In the genomic region with DNA sequence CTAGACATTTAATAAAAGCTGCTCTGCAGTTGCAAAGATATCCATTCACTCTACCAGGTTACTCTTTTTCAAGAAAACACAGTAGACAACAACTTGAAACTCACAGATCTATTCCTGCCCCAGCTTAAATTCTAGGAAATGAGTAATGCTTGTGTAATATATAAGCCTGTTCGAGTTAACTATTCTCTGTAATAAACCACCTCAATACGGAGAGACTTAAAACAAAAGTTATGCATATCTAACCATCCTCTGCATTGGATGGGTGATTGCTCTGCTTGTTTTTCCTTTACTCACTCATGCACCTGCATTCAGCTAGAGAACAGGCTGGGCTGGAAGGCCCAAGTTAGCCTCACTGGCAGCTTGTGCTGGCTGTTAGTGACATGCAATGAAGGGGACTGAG, we compare ENCODE assay signal across 25 cellular contexts. TPM values are rescaled to one million over a fixed set of nuclear protein-coding genes. Genes with fewer than 3 reads are reported as not detected.
"Had no signal": no experiment of that assay in that cellular context is flagged by ENCODE, and none has a peak within 500 bp of the region (broad histone marks: within the 10 kb centered on the region; RNA-seq: fewer than 3 reads in every experiment).

No MANE protein-coding gene starts in this region.

- H3K36me3 Mint-ChIP-seq: activated naive CD8-positive, alpha-beta T cell; memory B cell had no signal

- ATAC-seq: activated CD4-positive, CD25-positive, alpha-beta regulatory T cell treated with anti-CD3 and anti-CD28 coated beads, Interleukin-2, amount 50 U/mL, for 24 hours; activated T-helper 17 cell treated with anti-CD3 and anti-CD28 coated beads, Interleukin-2, amount 50 U/mL, for 72 hours; left ventricle myocardium superior; natural killer cell treated with Interleukin-12 subunit alpha and Interleukin-12 subunit beta and Interleukin-15 and Interleukin-18, amount 100 ng/mL, for 72 hours; upper lobe of right lung had no signal

- H3K27me3 ChIP-seq: adrenal gland, ascending aorta, colonic mucosa, neutrophil, ovary, right atrium auricular region, thyroid gland, upper lobe of right lung had no signal

- H3K27me3 Mint-ChIP-seq: activated naive CD8-positive, alpha-beta T cell; activated T-helper 17 cell treated with anti-CD3 and anti-CD28 coated beads, Interleukin-2, amount 50 U/mL, for 72 hours; central memory CD8-positive, alpha-beta T cell; memory B cell; natural killer cell treated with Interleukin-12 subunit alpha and Interleukin-12 subunit beta and Interleukin-15 and Interleukin-18, amount 100 ng/mL, for 72 hours; stimulated activated naive CD8-positive, alpha-beta T cell treated with anti-CD3 and anti-CD28 coated beads, Interleukin-15, Interleukin-2, amounts not matched to agents 100 ng/mL and 50 ng/mL, for 24 hours had no signal

- H3K4me1 Mint-ChIP-seq: activated T-helper 17 cell treated with anti-CD3 and anti-CD28 coated beads, Interleukin-2, amount 50 U/mL, for 72 hours; central memory CD8-positive, alpha-beta T cell; memory B cell had no signal

- H3K4me3 Mint-ChIP-seq: activated naive CD8-positive, alpha-beta T cell; activated T-helper 17 cell treated with anti-CD3 and anti-CD28 coated beads, Interleukin-2, amount 50 U/mL, for 72 hours; central memory CD8-positive, alpha-beta T cell; endodermal cell; memory B cell; natural killer cell treated with Interleukin-12 subunit alpha and Interleukin-12 subunit beta and Interleukin-15 and Interleukin-18, amount 100 ng/mL, for 72 hours; stimulated activated naive CD8-positive, alpha-beta T cell treated with anti-CD3 and anti-CD28 coated beads, Interleukin-15, Interleukin-2, amounts not matched to agents 100 ng/mL and 50 ng/mL, for 24 hours had no signal

- H3K4me3 ChIP-seq: adrenal gland, ascending aorta, colonic mucosa, ovary, prostate gland, right atrium auricular region, thyroid gland, upper lobe of right lung had no signal

- DNase-seq: activated CD4-positive, alpha-beta T cell treated with anti-CD3 and anti-CD28 coated beads, Interleukin-2, amount 50 U/mL, for 1 hour; activated naive CD4-positive, alpha-beta T cell; activated T-cell treated with anti-CD3 and anti-CD28 coated beads, Interleukin-2, amount 50 U/mL, for 1 hour; adrenal gland; colonic mucosa; endodermal cell; kidney; left ventricle myocardium superior; ovary; stimulated activated CD4-positive, alpha-beta T cell treated with anti-CD3 and anti-CD28 coated beads, Interleukin-1b, Interleukin-23, amount 100 ng/mL, for 48 hours; substantia nigra; thyroid gland; upper lobe of right lung had no signal

- FAIRE-seq: kidney had no signal

- H3K9me3 Mint-ChIP-seq: endodermal cell had no signal

- H3K27ac Mint-ChIP-seq: activated naive CD8-positive, alpha-beta T cell; activated T-helper 17 cell treated with anti-CD3 and anti-CD28 coated beads, Interleukin-2, amount 50 U/mL, for 72 hours; endodermal cell; memory B cell; natural killer cell treated with Interleukin-12 subunit alpha and Interleukin-12 subunit beta and Interleukin-15 and Interleukin-18, amount 100 ng/mL, for 72 hours; stimulated activated naive CD8-positive, alpha-beta T cell treated with anti-CD3 and anti-CD28 coated beads, Interleukin-15, Interleukin-2, amounts not matched to agents 100 ng/mL and 50 ng/mL, for 24 hours had no signal

- H3K36me3 ChIP-seq: adrenal gland, ascending aorta, colonic mucosa, neutrophil, ovary, prostate gland, right atrium auricular region, thyroid gland, upper lobe of right lung had no signal

RNA-seq across cellular contexts. Expression of gene LRRC4C, which starts 13.3 kb away (rescaled TPM):
- total RNA-seq: activated T-helper 17 cell treated with anti-CD3 and anti-CD28 coated beads, Interleukin-2, amount 50 U/mL, for 72 hours; ascending aorta; natural killer cell treated with Interleukin-12 subunit alpha and Interleukin-12 subunit beta and Interleukin-15 and Interleukin-18, amount 100 ng/mL, for 72 hours; T-helper 2 cell treated with Interferon-gamma antibody and Interleukin-4, amounts not matched to agents 100 ng/mL and 5 ng/mL, for 36 hours had no signal
